Comparison of ENCODE assay signal across 19 cellular contexts in the genomic region with DNA sequence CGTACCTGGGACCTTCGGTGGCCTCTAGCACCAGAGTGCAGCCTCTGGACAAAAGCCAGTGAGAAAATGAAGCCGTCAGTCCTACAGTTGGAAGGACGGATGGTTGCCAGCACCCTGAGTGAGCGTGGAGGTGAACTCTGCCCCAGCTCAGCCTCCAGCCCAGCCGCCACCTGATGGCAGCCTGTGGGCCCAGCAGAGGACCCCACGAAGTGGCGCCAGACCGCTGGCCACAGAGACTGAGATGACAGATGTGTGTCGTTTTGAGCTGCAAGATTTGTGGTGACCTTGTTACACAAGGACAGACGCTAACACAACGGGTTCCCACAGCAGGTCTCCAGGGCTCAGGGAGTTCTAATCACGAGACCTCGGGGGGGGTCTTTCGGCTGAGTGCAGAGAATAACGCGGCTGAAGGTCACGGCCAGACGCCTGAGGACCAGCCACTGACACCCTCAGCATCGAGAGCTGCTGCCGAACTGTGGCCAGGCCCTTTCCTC.
DNase-seq lines count a peak whose midpoint lies in the region; ATAC-seq and TF ChIP-seq lines count a peak whose summit lies in the region.
"Had no signal": no experiment of that assay in that cellular context is flagged by ENCODE, and none has a peak within 500 bp of the region (broad histone marks: within the 10 kb centered on the region; RNA-seq: fewer than 3 reads in every experiment).

No MANE protein-coding gene starts in this region.

- H3K4me3 Mint-ChIP-seq in CD14-positive monocyte = no peak overlapping the region
- H3K4me3 Mint-ChIP-seq: CD4-positive, alpha-beta memory T cell had no signal

- no peak overlapping the region for H2BK120ac ChIP-seq in neuronal stem cell (ENCODE audit: low read depth, low read length)

- no peaks in the 10 kb centered on the region for H3K36me3 Mint-ChIP-seq in CD14-positive monocyte

- H3K4me1 ChIP-seq in BLaER1 = peaks cover 24% of the 10 kb centered on the region; the same call in 1 of the 2 replicates
- peaks cover 14% of the 10 kb centered on the region in 2 donors for H3K4me1 ChIP-seq in neuronal stem cell (ENCODE audit: control insufficient read depth in 2 of 2, insufficient read depth in 1 of 2, low read depth in 1 of 2, low read length in 2 of 2)

- DNase-seq in CD14-positive monocyte (ENCODE audit: low spot score) (peak; percentile 27), NCI-H82 treated with DMSO at 0.1 percent for 48 hours (lab: John Stamatoyannopoulos, UW; ENCODE audit: unreplicated experiment) (peak; percentile 30), neuronal stem cell (ENCODE audit: low spot score) (no peak), superior temporal gyrus (ENCODE audit: extremely low spot score) (no peak), NCI-H2081 treated with DMSO at 0.1 percent for 48 hours (lab: John Stamatoyannopoulos, UW) (no peak)
- no peak for DNase-seq in stimulated activated naive CD8-positive, alpha-beta T cell treated with anti-CD3 and anti-CD28 coated beads, Interleukin-15, Interleukin-2, amounts not matched to agents 100 U/mL and 50 U/mL, for 24 hours
- DNase-seq: ACHN; AML-193; Calu3; CD4-positive, alpha-beta memory T cell; DMS79; HCEC 1CT; NCI-H1092; NCI-H510A treated with DMSO at 0.1 percent for 48 hours; OCI-M1; RPMI8226; SIG-M5 had no signal

- H3K79me1 ChIP-seq in neuronal stem cell (ENCODE audit: low read depth, low read length) = no peaks in the 10 kb centered on the region

- peak overlapping the region; percentile 19 for H2BK15ac ChIP-seq in neuronal stem cell (ENCODE audit: low read length)

- H2BK5ac ChIP-seq in neuronal stem cell (ENCODE audit: low read length) = no peak overlapping the region

- peak overlapping the region; percentile 73 for H3K23ac ChIP-seq in neuronal stem cell (ENCODE audit: low read depth, low read length, poor library complexity)

- no peak overlapping the region for H4K91ac ChIP-seq in neuronal stem cell (ENCODE audit: low read depth, low read length, poor library complexity)

- H3K4me2 ChIP-seq in BLaER1 = peak overlapping the region; percentile 28
- no peak overlapping the region for H3K4me2 ChIP-seq in neuronal stem cell (ENCODE audit: insufficient read depth, low read length, poor library complexity, severe bottlenecking)

- no peak overlapping the region for H4K8ac ChIP-seq in neuronal stem cell (ENCODE audit: low read depth, low read length)

- no peaks in the 10 kb centered on the region for H4K20me1 ChIP-seq in BLaER1

- no peak overlapping the region for H2BK12ac ChIP-seq in neuronal stem cell (ENCODE audit: low read length)

- peaks cover 0 to 6% (median 2%) of the 10 kb centered on the region in 3 donors for H3K27me3 Mint-ChIP-seq in CD14-positive monocyte (ENCODE audit: low read depth in 3 of 3)

- H3K9ac ChIP-seq in BLaER1 (no peak overlapping the region), neuronal stem cell (ENCODE audit: low read depth, low read length, poor library complexity) (peak overlapping the region; percentile 53)

- H3K9me3 Mint-ChIP-seq in CD14-positive monocyte = peaks cover 6 to 17% (median 9%) of the 10 kb centered on the region in 7 donors

- no peak overlapping the region for H3K27ac ChIP-seq in BLaER1
- no peak overlapping the region for H3K27ac ChIP-seq in neuronal stem cell (replicated peaks; ENCODE audit: low read length)

- TF ChIP-seq CTCF in CD14-positive monocyte (IDR thresholded peaks at IDR 0.05) = no peak

- H2AFZ ChIP-seq in neuronal stem cell (ENCODE audit: low read length) = peak overlapping the region; percentile 22

- no peak overlapping the region for H3K27ac Mint-ChIP-seq in CD14-positive monocyte
- H3K27ac Mint-ChIP-seq: CD4-positive, alpha-beta memory T cell had no signal

- peak overlapping the region; percentile 40 for H2AK5ac ChIP-seq in neuronal stem cell (ENCODE audit: low read depth, low read length)

- H3K36me3 ChIP-seq in BLaER1 = no peaks in the 10 kb centered on the region
- H3K36me3 ChIP-seq in neuronal stem cell (replicated peaks in 1 of 2; ENCODE audit: control insufficient read depth in 2 of 2, insufficient read depth in 2 of 2, low read length in 2 of 2) = no peaks in the 10 kb centered on the region

- no peak for ATAC-seq in stimulated activated naive CD8-positive, alpha-beta T cell treated with anti-CD3 and anti-CD28 coated beads, Interleukin-15, Interleukin-2, amounts not matched to agents 100 U/mL and 50 U/mL, for 24 hours

- WGBS in neuronal stem cell (ENCODE audit: extremely low coverage in 2 of 2, insufficient read length in 2 of 2, insufficient replicate concordance in 1 of 2), 2 donors = no CpG with 5 or more reads among the region's 21 CpGs

- intact Hi-C loops in CD14-positive monocyte (cut with micrococcal nuclease) = no loop called here

- peak overlapping the region; percentile 63 for H3K14ac ChIP-seq in neuronal stem cell (ENCODE audit: low read length)

- no peak overlapping the region for H3K4ac ChIP-seq in neuronal stem cell (ENCODE audit: low read length)

- no peaks in the 10 kb centered on the region for H3K4me1 Mint-ChIP-seq in CD14-positive monocyte
- H3K4me1 Mint-ChIP-seq: CD4-positive, alpha-beta memory T cell had no signal

- no peaks in the 10 kb centered on the region for H3K27me3 ChIP-seq in BLaER1
- peaks cover 0 to 3% (median 0%) of the 10 kb centered on the region in 3 experiments for H3K27me3 ChIP-seq in neuronal stem cell (ENCODE audit: control insufficient read depth in 3 of 3, insufficient read depth in 3 of 3, low read depth in 1 of 3, low read length in 3 of 3)

- H3K18ac ChIP-seq in neuronal stem cell (ENCODE audit: low read length) = peak overlapping the region; percentile 70

- H3K9me3 ChIP-seq in BLaER1 = peaks cover 24% of the 10 kb centered on the region
- H3K9me3 ChIP-seq in neuronal stem cell (replicated peaks in 1 of 2; ENCODE audit: control insufficient read depth in 2 of 2, insufficient read depth in 1 of 2, low read depth in 1 of 2, low read length in 2 of 2) = peaks cover 6 to 8% of the 10 kb centered on the region in 2 donors

- H3K4me3 ChIP-seq in BLaER1 (no peak overlapping the region), neuronal stem cell (ENCODE audit: low read length in 2 of 2) (no peak overlapping the region)
- H3K4me3 ChIP-seq: K562 had no signal

Comparison
In these comparisons a context has a peak if more than half of its experiments do, and no peak if none do; other contexts are left out.
1. DNase-seq: peak in CD14-positive monocyte (single experiment) and NCI-H82 treated with DMSO at 0.1 percent for 48 hours (single experiment); none in neuronal stem cell (single experiment), superior temporal gyrus (single experiment), NCI-H2081 treated with DMSO at 0.1 percent for 48 hours (single experiment) and stimulated activated naive CD8-positive, alpha-beta T cell treated with anti-CD3 and anti-CD28 coated beads, Interleukin-15, Interleukin-2, amounts not matched to agents 100 U/mL and 50 U/mL, for 24 hours (single experiment).